8 cellular contexts compared by ENCODE assay signal in genomic region chr9:34992376-34992951, GRCh38. TPM values are rescaled to one million over a fixed set of nuclear protein-coding genes. Genes with fewer than 3 reads are reported as not detected.
DNase-seq lines count a peak whose midpoint lies in the region; FAIRE-seq and TF ChIP-seq lines count a peak whose summit lies in the region.

No MANE protein-coding gene starts in this region.

- peak overlapping the region; percentile 10 for H2BK120ac ChIP-seq in mesendoderm (ENCODE audit: low read depth, low read length)

- peak overlapping the region; percentile 72 for H3K56ac ChIP-seq in mesendoderm (ENCODE audit: low read length)

- peak overlapping the region; percentile 14 for H2BK5ac ChIP-seq in mesendoderm (ENCODE audit: low read length)

- H3K9me3 ChIP-seq in small intestine (ENCODE audit: control insufficient read depth, low read depth) = no peaks in the 10 kb centered on the region

- TF ChIP-seq CTCF in choroid plexus epithelial cell (conservative IDR thresholded peaks at IDR 0.05; ENCODE audit: low read depth, low read length) = no peak

- H4K8ac ChIP-seq in mesendoderm (ENCODE audit: low read depth, low read length) = no peak overlapping the region

- H2AK5ac ChIP-seq in mesendoderm (ENCODE audit: low read length) = peak overlapping the region; percentile 15

- DNase-seq in Daoy (ENCODE audit: low read depth) = peak; percentile 94
- peak; percentile 19 to 33 for DNase-seq in SW 1271 (lab: John Stamatoyannopoulos, UW)
- DNase-seq in choroid plexus epithelial cell (ENCODE audit: low read depth) = peak; percentile 86
- peak; percentile 87 for DNase-seq in mesendoderm
- DNase-seq in stromal cell of bone marrow (ENCODE audit: low read depth) = peak; percentile 83
- no peak for DNase-seq in small intestine
- DNase-seq in NCI-H1092 (lab: John Stamatoyannopoulos, UW) = no peak
- DNase-seq in NCI-H1436 treated with DMSO at 0.1 percent for 48 hours (lab: John Stamatoyannopoulos, UW) = no peak

- H3K27me3 ChIP-seq in mesendoderm (ENCODE audit: insufficient read depth, low read length, poor library complexity) = no peaks in the 10 kb centered on the region
- no peaks in the 10 kb centered on the region for H3K27me3 ChIP-seq in small intestine (ENCODE audit: control insufficient read depth in 2 of 2, insufficient read depth in 2 of 2, low read length in 2 of 2)

- no peak overlapping the region for H3K23ac ChIP-seq in mesendoderm (ENCODE audit: low read length)

- no peak overlapping the region for H3K4ac ChIP-seq in mesendoderm (ENCODE audit: low read depth, low read length)

- H4K5ac ChIP-seq in mesendoderm (ENCODE audit: low read length) = no peak overlapping the region

- no CpG with 5 or more reads among the region's 16 CpGs for WGBS in mesendoderm (ENCODE audit: extremely low coverage, insufficient coverage, low lambda C conversion rate)
- 56 to 66% (median 64%) methylated on average over 16 of the region's 16 CpGs for WGBS in small intestine, 3 donors

- H2BK15ac ChIP-seq in mesendoderm (replicated peaks; ENCODE audit: low read depth) = no peak overlapping the region

- no peak for FAIRE-seq in small intestine (lab: Jason Lieb, UNC)

- H3K27ac ChIP-seq in mesendoderm (ENCODE audit: low read depth, low read length) (peak overlapping the region; percentile 78), small intestine (ENCODE audit: low read depth in 1 of 2, low read length in 1 of 2) (peak overlapping the region in 1 of 2 donors; percentile 90)

- H3K9ac ChIP-seq in mesendoderm (ENCODE audit: low read length) = peak overlapping the region; percentile 2

- H3K36me3 ChIP-seq in mesendoderm (ENCODE audit: control insufficient read depth, insufficient read depth, low read length) = peaks cover 6% of the 10 kb centered on the region
- H3K36me3 ChIP-seq in small intestine (ENCODE audit: control insufficient read depth in 2 of 2, insufficient read depth in 2 of 2, low read length in 2 of 2) = no peaks in the 10 kb centered on the region

- H3K4me2 ChIP-seq in mesendoderm (ENCODE audit: low read length) = no peak overlapping the region

- no peaks in the 10 kb centered on the region for H3K79me1 ChIP-seq in mesendoderm (ENCODE audit: low read length)

- H3K18ac ChIP-seq in mesendoderm (ENCODE audit: low read length) = peak overlapping the region; percentile 9

- peaks cover 30% of the 10 kb centered on the region for H3K4me1 ChIP-seq in mesendoderm (ENCODE audit: control insufficient read depth, low read depth, low read length)
- peaks cover 0 to 5% of the 10 kb centered on the region in 2 donors for H3K4me1 ChIP-seq in small intestine (ENCODE audit: control insufficient read depth in 2 of 2, insufficient read depth in 1 of 2, low read depth in 1 of 2, low read length in 1 of 2)

- H3K79me2 ChIP-seq in mesendoderm (ENCODE audit: control insufficient read depth, insufficient read depth, low read length) = no peaks in the 10 kb centered on the region

- H3K4me3 ChIP-seq in choroid plexus epithelial cell (ENCODE audit: low read depth, low read length) = no peak overlapping the region
- no peak overlapping the region for H3K4me3 ChIP-seq in mesendoderm (ENCODE audit: low read length)
- H3K4me3 ChIP-seq in small intestine (ENCODE audit: low read depth in 1 of 2, low read length in 2 of 2) = no peak overlapping the region

RNA-seq across cellular contexts. Expression of gene DNAJB5, which starts 2.9 kb away (rescaled TPM):
- total RNA-seq in Daoy (2014; rRNA removed; shearing (Covaris generic)) = 6.6 and 12.6 TPM in 2 replicates
- polyA plus RNA-seq in mesendoderm (2013, experiment 1 of 2) = 24.8 TPM
- polyA plus RNA-seq in mesendoderm (2013, experiment 2 of 2) = 25.9 TPM
- polyA plus RNA-seq in small intestine = 1 to 10 TPM; 2.2 to 6.8 (median 5.4) TPM

RNA-seq across cellular contexts. Expression of gene PHF24, which starts 34.4 kb away (rescaled TPM):
- total RNA-seq in Daoy (2014; rRNA removed; shearing (Covaris generic)) = 0.11 TPM in 1 of 2 replicates, not detected in the other
- polyA plus RNA-seq in mesendoderm (2013, experiment 1 of 2) = 0.11 TPM
- polyA plus RNA-seq in mesendoderm (2013, experiment 2 of 2) = 0.11 TPM
- under 1 TPM in 1 of 3 donors, not detected in 2; 0.39 TPM for polyA plus RNA-seq in small intestine

Comparison
In these comparisons a context has a peak if more than half of its experiments do, and no peak if none do; other contexts are left out.
1. DNase-seq: peak in Daoy (single experiment), SW 1271 (2 of 2), choroid plexus epithelial cell (single experiment), mesendoderm (single experiment) and stromal cell of bone marrow (single experiment); none in small intestine (single experiment), NCI-H1092 (single experiment) and NCI-H1436 treated with DMSO at 0.1 percent for 48 hours (single experiment).